In the genomic region with DNA sequence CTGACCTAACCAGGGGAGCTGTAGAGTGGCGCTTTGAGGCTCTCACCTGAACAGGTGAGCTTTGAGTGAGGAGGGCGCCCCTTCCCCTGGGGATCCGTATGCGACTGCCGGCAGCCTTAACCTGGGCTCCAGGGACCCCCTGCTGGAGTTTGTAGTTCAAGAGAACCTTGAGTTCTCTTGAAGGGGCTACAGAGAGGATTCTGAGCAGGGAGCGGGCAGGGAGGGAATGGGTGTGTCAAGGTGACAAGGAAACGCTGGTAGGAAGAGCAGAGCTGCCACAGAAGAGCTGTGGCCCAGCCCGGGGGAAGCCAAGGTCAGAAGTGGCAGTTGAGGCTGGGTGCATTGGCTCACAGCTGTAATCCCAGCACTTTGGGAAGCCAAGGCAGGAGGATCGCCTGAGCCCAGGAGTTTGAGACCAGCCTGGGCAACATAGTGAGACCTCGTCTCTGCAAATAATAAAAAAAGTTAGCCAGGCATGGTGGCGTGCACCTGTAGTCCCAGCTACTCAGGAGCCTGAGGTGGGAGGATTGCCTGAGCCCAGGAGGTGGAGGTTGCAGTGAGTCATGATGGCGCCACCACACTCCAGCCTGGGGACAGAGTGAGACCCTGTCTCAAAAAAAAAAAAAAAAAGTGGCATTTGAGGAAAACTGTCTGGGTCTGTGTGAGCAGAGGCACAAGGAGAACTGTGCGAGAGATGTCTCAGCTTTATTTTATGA, we compare ENCODE assay signal across 11 cellular contexts. TPM values are rescaled to one million over a fixed set of nuclear protein-coding genes. Genes with fewer than 3 reads are reported as not detected.
DNase-seq lines count a peak whose midpoint lies in the region; ATAC-seq and TF ChIP-seq lines count a peak whose summit lies in the region.
"Had no signal": no experiment of that assay in that cellular context is flagged by ENCODE, and none has a peak within 500 bp of the region (broad histone marks: within the 10 kb centered on the region; RNA-seq: fewer than 3 reads in every experiment).

No MANE protein-coding gene starts in this region.

- peaks cover 7% of the 10 kb centered on the region for H3K4me1 Mint-ChIP-seq in activated naive CD4-positive, alpha-beta T cell treated with anti-CD3 and anti-CD28 coated beads, Interleukin-2, amount 50 U/mL, for 24 hours
- H3K4me1 Mint-ChIP-seq in brain (peaks cover 5% of the 10 kb centered on the region), type B pancreatic cell (ENCODE audit: unreplicated experiment) (peaks cover 4% of the 10 kb centered on the region)

- H3K4me3 Mint-ChIP-seq in activated naive CD4-positive, alpha-beta T cell treated with anti-CD3 and anti-CD28 coated beads, Interleukin-2, amount 50 U/mL, for 24 hours: peak overlapping the region; percentile 81
- H3K4me3 Mint-ChIP-seq in brain (peak overlapping the region; percentile 63 to 81 (median 72)), type B pancreatic cell (peak overlapping the region; percentile 94)

- no peak for TF ChIP-seq CTCF in brain (conservative IDR thresholded peaks at IDR 0.05)
- TF ChIP-seq CTCF in lung (IDR thresholded peaks at IDR 0.05; ENCODE audit: control extremely low read depth, extremely low read depth): no peak
- TF ChIP-seq CTCF in type B pancreatic cell (conservative IDR thresholded peaks at IDR 0.05): no peak
- TF ChIP-seq CTCF in GM20000 (IDR thresholded peaks at IDR 0.05; ENCODE audit: extremely low read depth, missing control alignments): no peak

- H3K36me3 ChIP-seq in lung (ENCODE audit: control insufficient read depth in 2 of 2, insufficient read depth in 2 of 2, low read length in 2 of 2): peaks cover 0 to 6% of the 10 kb centered on the region in 2 donors

- H3K27ac Mint-ChIP-seq in activated naive CD4-positive, alpha-beta T cell treated with anti-CD3 and anti-CD28 coated beads, Interleukin-2, amount 50 U/mL, for 24 hours: no peak overlapping the region
- H3K27ac Mint-ChIP-seq in brain (peak overlapping the region in 1 of 5 experiments; percentile 59), type B pancreatic cell (peak overlapping the region; percentile 97)

- H3K4me3 ChIP-seq in lung: peak overlapping the region; percentile 64

- H3K27me3 ChIP-seq in lung (ENCODE audit: control insufficient read depth, insufficient read depth): no peaks in the 10 kb centered on the region

- H3K27me3 Mint-ChIP-seq in activated naive CD4-positive, alpha-beta T cell treated with anti-CD3 and anti-CD28 coated beads, Interleukin-2, amount 50 U/mL, for 24 hours: no peaks in the 10 kb centered on the region
- peaks cover 42% of the 10 kb centered on the region for H3K27me3 Mint-ChIP-seq in brain
- H3K27me3 Mint-ChIP-seq in type B pancreatic cell: peaks cover 11% of the 10 kb centered on the region

- peak overlapping the region in 1 of 2 donors; percentile 85 for H3K27ac ChIP-seq in lung (ENCODE audit: low read depth in 1 of 2, low read length in 1 of 2)

- no peak for ATAC-seq in lung (ENCODE audit: insufficient read depth, low FRiP score)
- no peak for ATAC-seq in HG03432 (IDR thresholded peaks at IDR 0.05; ENCODE audit: unreplicated experiment)

- H3K36me3 Mint-ChIP-seq in activated naive CD4-positive, alpha-beta T cell treated with anti-CD3 and anti-CD28 coated beads, Interleukin-2, amount 50 U/mL, for 24 hours: peaks cover 3% of the 10 kb centered on the region
- H3K36me3 Mint-ChIP-seq in brain: peaks cover 10% of the 10 kb centered on the region
- H3K36me3 Mint-ChIP-seq in type B pancreatic cell: peaks cover 3% of the 10 kb centered on the region

- 52 to 57% methylated on average over 13 of the region's 13 CpGs for WGBS in lung, 2 donors

- no peaks in the 10 kb centered on the region for H3K9me3 ChIP-seq in lung (ENCODE audit: control insufficient read depth in 2 of 2, insufficient read depth in 1 of 2, low read length in 1 of 2)

- no peaks in the 10 kb centered on the region for H3K9me3 Mint-ChIP-seq in activated naive CD4-positive, alpha-beta T cell treated with anti-CD3 and anti-CD28 coated beads, Interleukin-2, amount 50 U/mL, for 24 hours
- H3K9me3 Mint-ChIP-seq in brain (no peaks in the 10 kb centered on the region), type B pancreatic cell (no peaks in the 10 kb centered on the region)

- peaks cover 0 to 9% of the 10 kb centered on the region in 2 donors for H3K4me1 ChIP-seq in lung (ENCODE audit: control insufficient read depth in 2 of 2, insufficient read depth in 2 of 2, low read length in 2 of 2)

- no peak for DNase-seq in activated naive CD4-positive, alpha-beta T cell treated with Interleukin-2 at 50 U/mL for 16 hours
- DNase-seq in lung (ENCODE audit: low spot score) (no peak), type B pancreatic cell (ENCODE audit: extremely low spot score, unreplicated experiment) (no peak), SHP77 treated with DMSO at 0.1 percent for 48 hours (lab: John Stamatoyannopoulos, UW) (no peak), GM20000 (ENCODE audit: low spot score) (no peak)
- DNase-seq: activated CD4-positive, CD25-positive, alpha-beta regulatory T cell; DND-41; NCI-H1417 treated with DMSO at 0.1 percent for 48 hours had no signal

RNA-seq across cellular contexts. Expression of gene LLGL2, which starts 1.2 kb away (rescaled TPM):
- polyA plus RNA-seq in brain (ENCODE audit: insufficient read depth, low read depth, low replicate concordance): 22.1 TPM
- total RNA-seq in lung: 100 to 1,000 TPM; 103 to 199 TPM
- 100 to 1,000 TPM in 1 of 2 donors, 10 to 100 TPM in 1; 80.5 to 195 TPM for polyA plus RNA-seq in lung
- total RNA-seq in type B pancreatic cell (ENCODE audit: low replicate concordance): 90.6 and 226 TPM in 2 replicates

RNA-seq across cellular contexts. Expression of gene TSEN54, which starts 10.4 kb away (rescaled TPM):
- polyA plus RNA-seq in brain (ENCODE audit: insufficient read depth, low read depth, low replicate concordance) (32.9 TPM), lung (10 to 100 TPM; 20.9 to 36.5 TPM)
- total RNA-seq in lung (10 to 100 TPM; 18.4 to 22.4 TPM), type B pancreatic cell (ENCODE audit: low replicate concordance) (28.4 and 41.0 TPM in 2 replicates)

RNA-seq across cellular contexts. Expression of gene CASKIN2, which starts 11.4 kb away (rescaled TPM):
- polyA plus RNA-seq in brain (ENCODE audit: insufficient read depth, low read depth, low replicate concordance) (29.0 TPM), lung (10 to 100 TPM; 22.3 to 26.1 TPM)
- total RNA-seq in lung (10 to 100 TPM; 44.1 to 81.5 TPM), type B pancreatic cell (ENCODE audit: low replicate concordance) (29.5 and 31.2 TPM in 2 replicates)
